Comparison of ENCODE assay signal across 20 cellular contexts in genomic region chr7:54394877-54395276, GRCh38.
DNase-seq lines count a peak whose midpoint lies in the region; ATAC-seq and TF ChIP-seq lines count a peak whose summit lies in the region.
"Had no signal": no experiment of that assay in that cellular context is flagged by ENCODE, and none has a peak within 500 bp of the region (broad histone marks: within the 10 kb centered on the region; RNA-seq: fewer than 3 reads in every experiment).

No MANE protein-coding gene starts in this region.

- dilution Hi-C loops in mammary epithelial cell (cut with HindIII; ENCODE audit: low sequenced_read_pairs) = no loop called here

- WGBS in mammary epithelial cell (ENCODE audit: low coverage, missing lambda C conversion rate) = 71% methylated on average over 3 of the region's 3 CpGs
- 80 to 91% (median 88%) methylated on average over 3 of the region's 3 CpGs for WGBS in heart left ventricle, 4 donors

- no peak overlapping the region for H3K4me3 ChIP-seq in mammary epithelial cell (replicated peaks in 1 of 3; ENCODE audit: insufficient read depth in 1 of 3, low read depth in 2 of 3, low read length in 3 of 3)
- H3K4me3 ChIP-seq in breast epithelium = no peak overlapping the region
- H3K4me3 ChIP-seq in heart left ventricle = no peak overlapping the region
- H3K4me3 ChIP-seq: HAP-1, left lung, ovary, tibial nerve had no signal

- BruUV-seq in mammary epithelial cell (replicated peaks; lab: Mats Ljungman, UMichigan) = no TSS peak

- TF ChIP-seq CTCF in mammary epithelial cell (conservative IDR thresholded peaks at IDR 0.05 in 1 of 2, IDR thresholded peaks at IDR 0.05 in 1 of 2; ENCODE audit: extremely low read depth in 1 of 2, insufficient read depth in 1 of 2, low read depth in 1 of 2, low read length in 2 of 2) (no peak), breast epithelium (IDR thresholded peaks at IDR 0.05) (no peak), heart left ventricle (IDR thresholded peaks at IDR 0.05) (no peak)

- intact Hi-C loops in mammary epithelial cell (cut with micrococcal nuclease) = no loop called here
- intact Hi-C loops in breast epithelium (cut with DNase I; ENCODE audit: low total_unique reads) = no loop called here
- intact Hi-C loops in heart left ventricle (cut with DNase I) = no loop called here

- CTCF ChIA-PET in mammary epithelial cell (lab: Charles Lee; ENCODE audit: low non-redundant PET) = interaction anchor here (0.7 kb wide), 1 partner anchor 446 kb away, joined by 4 read pairs; no protein-coding TSS in a partner anchor

- TF ChIP-seq POLR2A in breast epithelium (IDR thresholded peaks at IDR 0.05) (no peak), heart left ventricle (IDR thresholded peaks at IDR 0.05) (no peak)

- no peak overlapping the region for H3K4me2 ChIP-seq in mammary epithelial cell (ENCODE audit: insufficient read depth, low read depth, low read length)

- in situ Hi-C loops in mammary epithelial cell (cut with MboI; ENCODE audit: low sequenced_read_pairs in 2 of 2) = no loop called here

- H3K36me3 ChIP-seq in mammary epithelial cell (ENCODE audit: insufficient read depth, low read length) = no peaks in the 10 kb centered on the region
- no peaks in the 10 kb centered on the region for H3K36me3 ChIP-seq in breast epithelium
- no peaks in the 10 kb centered on the region for H3K36me3 ChIP-seq in heart left ventricle
- H3K36me3 ChIP-seq: HAP-1, left lung, ovary, tibial nerve had no signal

- no peaks in the 10 kb centered on the region for H4K20me1 ChIP-seq in mammary epithelial cell (ENCODE audit: insufficient read depth, low read length)

- H3K9ac ChIP-seq in mammary epithelial cell (ENCODE audit: insufficient read depth, low read length) = no peak overlapping the region

- H3K4me1 ChIP-seq in mammary epithelial cell (ENCODE audit: insufficient read depth, low read length) (peaks cover 6% of the 10 kb centered on the region), breast epithelium (no peaks in the 10 kb centered on the region), heart left ventricle (no peaks in the 10 kb centered on the region)
- H3K4me1 ChIP-seq: HAP-1, left lung, tibial nerve had no signal

- no peaks in the 10 kb centered on the region for H3K9me3 ChIP-seq in mammary epithelial cell (replicated peaks; ENCODE audit: insufficient read depth, low read length)
- H3K9me3 ChIP-seq in breast epithelium = no peaks in the 10 kb centered on the region
- peaks cover 0 to 3% (median 0%) of the 10 kb centered on the region in 12 donors for H3K9me3 ChIP-seq in heart left ventricle
- H3K9me3 ChIP-seq: HAP-1, ovary, tibial nerve had no signal

- H2AFZ ChIP-seq in mammary epithelial cell (ENCODE audit: low read depth, low read length) = no peak overlapping the region

- peak; percentile 13 for DNase-seq in mammary epithelial cell
- DNase-seq in breast epithelium (ENCODE audit: low spot score in 2 of 2) = no peak
- peak; percentile 27 for DNase-seq in NCI-H1105 (lab: John Stamatoyannopoulos, UW)
- peak; percentile 31 for DNase-seq in RPMI7951 (ENCODE audit: low read depth)
- no peak for DNase-seq in activated CD4-positive, CD25-positive, alpha-beta regulatory T cell treated with anti-CD3 and anti-CD28 coated beads, Interleukin-2, amount 50 U/mL, for 72 hours
- DNase-seq in heart left ventricle = no peak
- DNase-seq: activated CD4-positive, alpha-beta T cell treated with anti-CD3 and anti-CD28 coated beads for 4 hours; amygdala; cerebellar nuclear complex; EL; endodermal cell; left lung; MM.1S; NCI-H524; ovary; stimulated activated CD4-positive, alpha-beta T cell treated with anti-CD3 and anti-CD28 coated beads, Interleukin-4, amount 100 ng/mL, for 4 hours; T-helper 9 cell had no signal

- no peak overlapping the region for H3K27ac ChIP-seq in mammary epithelial cell (ENCODE audit: insufficient read depth, low read depth, low read length)
- H3K27ac ChIP-seq in breast epithelium = no peak overlapping the region
- no peak overlapping the region for H3K27ac ChIP-seq in heart left ventricle
- H3K27ac ChIP-seq: left lung, ovary, tibial nerve had no signal

- H3K27me3 ChIP-seq in mammary epithelial cell (ENCODE audit: insufficient read depth, low read length) (peaks cover 3% of the 10 kb centered on the region), breast epithelium (no peaks in the 10 kb centered on the region), heart left ventricle (no peaks in the 10 kb centered on the region)
- H3K27me3 ChIP-seq: left lung, ovary, tibial nerve had no signal

- ATAC-seq in GM19023 (IDR thresholded peaks at IDR 0.05; ENCODE audit: unreplicated experiment) (no peak), heart left ventricle (no peak)
- ATAC-seq: left lung had no signal

- H3K79me2 ChIP-seq in mammary epithelial cell (ENCODE audit: insufficient read depth, low read length) = no peaks in the 10 kb centered on the region

Comparison
In these comparisons a context has a peak if more than half of its experiments do, and no peak if none do; other contexts are left out.
1. DNase-seq: peak in mammary epithelial cell (single experiment), NCI-H1105 (single experiment) and RPMI7951 (single experiment); none in breast epithelium (0 of 2), activated CD4-positive, CD25-positive, alpha-beta regulatory T cell treated with anti-CD3 and anti-CD28 coated beads, Interleukin-2, amount 50 U/mL, for 72 hours (single experiment) and heart left ventricle (0 of 5).